Comparison of ENCODE assay signal across 1 cellular context in genomic region chr7:1044189-1045037, GRCh38.
TF ChIP-seq lines count a peak whose summit lies in the region.

TSS of gene GPR146 (plus strand) at chr7:1044546. CDS start at chr7:1057516, 12,970 bp downstream.

TF ChIP-seq in A549, 52 proteins besides CTCF, POLR2A, EP300 and RAD21 (continued from another document):
- TF ChIP-seq CHD2 (IDR thresholded peaks at IDR 0.05; ENCODE audit: low read length, partially characterized antibody) (peak; percentile 73), ZSCAN20 (CRISPR knock-in tag; IDR thresholded peaks at IDR 0.05) (no peak), EHMT2 (IDR thresholded peaks at IDR 0.05; ENCODE audit: low read depth) (no peak), TP53 (CRISPR knock-in tag; IDR thresholded peaks at IDR 0.05) (no peak)
